Comparison of ENCODE assay signal across 10 cellular contexts in genomic region chr9:115115924-115116323, GRCh38. TPM values are rescaled to one million over a fixed set of nuclear protein-coding genes. Genes with fewer than 3 reads are reported as not detected.
DNase-seq lines count a peak whose midpoint lies in the region; ATAC-seq and TF ChIP-seq lines count a peak whose summit lies in the region.
"Had no signal": no experiment of that assay in that cellular context is flagged by ENCODE, and none has a peak within 500 bp of the region (broad histone marks: within the 10 kb centered on the region; RNA-seq: fewer than 3 reads in every experiment).

No MANE protein-coding gene starts in this region.

- H3K4me3 Mint-ChIP-seq in mesothelial cell of epicardium: no peak overlapping the region
- H3K4me3 Mint-ChIP-seq: central memory CD8-positive, alpha-beta T cell had no signal

- H3K4me3 ChIP-seq in RWPE2 (ENCODE audit: severe bottlenecking) (no peak overlapping the region), fibroblast of pulmonary artery (replicated peaks; ENCODE audit: low read depth, low read length) (no peak overlapping the region), skin epidermis (peak overlapping the region in 5 of 7 experiments; percentile 20 to 37 (median 28))

- H3K27ac ChIP-seq in RWPE2 (ENCODE audit: poor library complexity, severe bottlenecking) (peak overlapping the region; percentile 95), skin epidermis (peak overlapping the region in 9 of 21 experiments; percentile 23 to 86 (median 70))

- ATAC-seq in RWPE2 (ENCODE audit: low read depth) (peak; percentile 37), GM21528 (IDR thresholded peaks at IDR 0.05; ENCODE audit: low FRiP score, unreplicated experiment) (no peak), GM19351 (IDR thresholded peaks at IDR 0.05; ENCODE audit: unreplicated experiment) (no peak)

- H3K4me1 Mint-ChIP-seq in mesothelial cell of epicardium: peaks cover 46% of the 10 kb centered on the region
- H3K4me1 Mint-ChIP-seq: central memory CD8-positive, alpha-beta T cell had no signal

- no peaks in the 10 kb centered on the region for H3K36me3 Mint-ChIP-seq in mesothelial cell of epicardium

- DNase-seq in H4 (ENCODE audit: low spot score) (peak; percentile 25), RWPE2 (ENCODE audit: low spot score) (no peak), fibroblast of pulmonary artery (ENCODE audit: low read depth) (peak; percentile 47), mesothelial cell of epicardium (ENCODE audit: low spot score in 2 of 2, unreplicated experiment in 2 of 2) (no peak)
- no peak for DNase-seq in stimulated activated CD4-positive, alpha-beta T cell treated with anti-CD3 and anti-CD28 coated beads, Interleukin-1b, Interleukin-23, amount 100 ng/mL, for 48 hours
- DNase-seq: NCI-H446 had no signal

- H3K27me3 ChIP-seq in RWPE2 (ENCODE audit: insufficient read depth, poor library complexity, severe bottlenecking): no peaks in the 10 kb centered on the region

- H3K36me3 ChIP-seq in RWPE2 (ENCODE audit: low read depth): peaks cover 3% of the 10 kb centered on the region; the same call in 1 of the 2 replicates

- H3K9me3 ChIP-seq in RWPE2 (ENCODE audit: severe bottlenecking): no peaks in the 10 kb centered on the region

- H3K4me1 ChIP-seq in RWPE2 (ENCODE audit: insufficient read depth, poor library complexity, severe bottlenecking): peaks cover 39% of the 10 kb centered on the region

- H3K9me3 Mint-ChIP-seq in mesothelial cell of epicardium: no peaks in the 10 kb centered on the region
- H3K9me3 Mint-ChIP-seq: central memory CD8-positive, alpha-beta T cell had no signal

- H3K27me3 Mint-ChIP-seq in mesothelial cell of epicardium (ENCODE audit: low read depth): peaks cover 9% of the 10 kb centered on the region

- no peak for TF ChIP-seq CTCF in RWPE2 (IDR thresholded peaks at IDR 0.05; ENCODE audit: poor library complexity, severe bottlenecking)
- TF ChIP-seq CTCF in fibroblast of pulmonary artery (IDR thresholded peaks at IDR 0.05; ENCODE audit: low read length, missing control alignments): no peak
- no peak for TF ChIP-seq CTCF in mesothelial cell of epicardium (IDR thresholded peaks at IDR 0.05; ENCODE audit: unreplicated experiment)

- no peak overlapping the region for H3K27ac Mint-ChIP-seq in mesothelial cell of epicardium

RNA-seq across cellular contexts. Expression of gene TNC, which starts 2.0 kb away (rescaled TPM):
- 45.0 and 45.9 TPM in 2 replicates for total RNA-seq in H4 (2014; rRNA removed; shearing (Covaris generic))
- 20.1 to 22.8 TPM (median 21.5 TPM) in 3 replicates for total RNA-seq in mesothelial cell of epicardium

Comparison
In these comparisons a context has a peak if more than half of its experiments do, and no peak if none do; other contexts are left out.
1. DNase-seq: peak in H4 (single experiment) and fibroblast of pulmonary artery (single experiment); none in RWPE2 (single experiment), mesothelial cell of epicardium (0 of 2) and stimulated activated CD4-positive, alpha-beta T cell treated with anti-CD3 and anti-CD28 coated beads, Interleukin-1b, Interleukin-23, amount 100 ng/mL, for 48 hours (single experiment).
2. H3K4me3 ChIP-seq: peak in skin epidermis (5 of 7); none in RWPE2 (single experiment) and fibroblast of pulmonary artery (single experiment).